28 cellular contexts compared by ENCODE assay signal in genomic region chr2:24494415-24494814, GRCh38. TPM values are rescaled to one million over a fixed set of nuclear protein-coding genes. Genes with fewer than 3 reads are reported as not detected.
DNase-seq lines count a peak whose midpoint lies in the region; ATAC-seq, FAIRE-seq and TF ChIP-seq lines count a peak whose summit lies in the region.
"Had no signal": no experiment of that assay in that cellular context is flagged by ENCODE, and none has a peak within 500 bp of the region (broad histone marks: within the 10 kb centered on the region; RNA-seq: fewer than 3 reads in every experiment).

No MANE protein-coding gene starts in this region.

- ATAC-seq in K562, result no peak
- no peak for ATAC-seq in gastrocnemius medialis
- no peak for ATAC-seq in HG02870 (IDR thresholded peaks at IDR 0.05; ENCODE audit: unreplicated experiment)
- ATAC-seq: A549; activated T-cell treated with anti-CD3 and anti-CD28 coated beads, Interleukin-2, amount 50 U/mL, for 72 hours; HepG2; lower lobe of right lung; PC-3; SK-N-SH treated with all-trans-retinoic acid at 6 μM for 48 hours; stimulated activated naive CD8-positive, alpha-beta T cell treated with anti-CD3 and anti-CD28 coated beads, Interleukin-15, Interleukin-2, amounts not matched to agents 100 U/mL and 50 U/mL, for 24 hours had no signal

- TF ChIP-seq EP300 in K562 (IDR thresholded peaks at IDR 0.05; ENCODE audit: low read length), result no peak

- H3K79me2 ChIP-seq in K562 (ENCODE audit: control insufficient read depth, insufficient read depth, low read length) (peaks cover 80% of the 10 kb centered on the region), mesendoderm (ENCODE audit: control insufficient read depth, insufficient read depth, low read length) (peaks cover 9% of the 10 kb centered on the region)

- H3K4me2 ChIP-seq in K562 (ENCODE audit: insufficient read depth, low read length), result peak overlapping the region; percentile 40
- H3K4me2 ChIP-seq in mesendoderm (ENCODE audit: low read length), result no peak overlapping the region
- H3K4me2 ChIP-seq: A549 had no signal

- H3K23ac ChIP-seq in mesendoderm (ENCODE audit: low read length), result peak overlapping the region; percentile 48

- TF ChIP-seq RAD21 in K562 (CRISPR knock-in tag; conservative IDR thresholded peaks at IDR 0.05 in 1 of 2, IDR thresholded peaks at IDR 0.05 in 1 of 2), result no peak

- no peak overlapping the region for H2BK120ac ChIP-seq in mesendoderm (ENCODE audit: low read depth, low read length)

- no peak overlapping the region for H3K18ac ChIP-seq in mesendoderm (ENCODE audit: low read length)

- no peak overlapping the region for H2BK5ac ChIP-seq in mesendoderm (ENCODE audit: low read length)

- H2AK5ac ChIP-seq in mesendoderm (ENCODE audit: low read length), result no peak overlapping the region

- TF ChIP-seq POLR2A in K562 (conservative IDR thresholded peaks at IDR 0.05) (no peak), gastrocnemius medialis (IDR thresholded peaks at IDR 0.05) (no peak)

- WGBS in K562 (ENCODE audit: insufficient coverage, low coverage, missing lambda C conversion rate), result 14% methylated on average over 7 of the region's 7 CpGs
- WGBS in mesendoderm (ENCODE audit: extremely low coverage, insufficient coverage, low lambda C conversion rate), result no CpG with 5 or more reads among the region's 7 CpGs

- H2AFZ ChIP-seq in K562 (ENCODE audit: low read depth, low read length), result no peak overlapping the region
- H2AFZ ChIP-seq: parathyroid adenoma had no signal

- H3K4ac ChIP-seq in mesendoderm (ENCODE audit: low read depth, low read length), result no peak overlapping the region

- no peaks in the 10 kb centered on the region for H3K27me3 ChIP-seq in K562 (ENCODE audit: control insufficient read depth in 2 of 2, insufficient read depth in 2 of 2, low read length in 2 of 2)
- H3K27me3 ChIP-seq in mesendoderm (ENCODE audit: insufficient read depth, low read length, poor library complexity), result no peaks in the 10 kb centered on the region
- no peaks in the 10 kb centered on the region for H3K27me3 ChIP-seq in gastrocnemius medialis

- peaks cover 6% of the 10 kb centered on the region for H4K20me1 ChIP-seq in K562 (replicated peaks; ENCODE audit: control insufficient read depth, insufficient read depth, low read length)

- no peak for FAIRE-seq in K562 (lab: Jason Lieb, UNC)
- FAIRE-seq: A549, GM12891, HepG2, small intestine had no signal

- POLR2A ChIA-PET in K562 (lab: Yijun Ruan, JAX), result interaction anchor here (1.0 to 5.9 kb wide), 2 partner anchors 9 to 13 kb away, joined by 3 to 33 read pairs; no protein-coding TSS in a partner anchor

- no peaks in the 10 kb centered on the region for H3K36me3 ChIP-seq in K562 (ENCODE audit: control insufficient read depth, insufficient read depth, low read length)
- no peaks in the 10 kb centered on the region for H3K36me3 ChIP-seq in mesendoderm (ENCODE audit: control insufficient read depth, insufficient read depth, low read length)
- H3K36me3 ChIP-seq in gastrocnemius medialis, result no peaks in the 10 kb centered on the region
- H3K36me3 ChIP-seq: HAP-1, lower lobe of right lung had no signal

- in situ Hi-C loops in K562 (cut with MboI) (loop anchor here (5.0 kb wide), 1 partner anchor 303 kb away; no protein-coding TSS in a partner anchor), gastrocnemius medialis (cut with MboI; ENCODE audit: low sequenced_read_pairs in 4 of 4) (no loop called here)

- no peak overlapping the region for H3K56ac ChIP-seq in mesendoderm (ENCODE audit: low read length)

- H3K79me1 ChIP-seq in mesendoderm (ENCODE audit: low read length), result peaks cover 10% of the 10 kb centered on the region

- no TSS peak for BruUV-seq in K562 (replicated peaks; lab: Mats Ljungman, UMichigan)

- H3K9me1 ChIP-seq in K562 (ENCODE audit: control insufficient read depth, insufficient read depth, low read length), result no peaks in the 10 kb centered on the region

- no peak overlapping the region for H3K4me3 ChIP-seq in K562
- no peak overlapping the region for H3K4me3 ChIP-seq in mesendoderm (ENCODE audit: low read length)
- peak overlapping the region in 2 of 4 donors; percentile 71 to 83 for H3K4me3 ChIP-seq in gastrocnemius medialis
- H3K4me3 ChIP-seq: A549, HAP-1, lower lobe of right lung had no signal

- CTCF ChIA-PET in K562 (lab: Yijun Ruan, JAX; ENCODE audit: low intra/inter-chr PET ratio), result no interaction called here

- no peak overlapping the region for H4K8ac ChIP-seq in mesendoderm (ENCODE audit: low read depth, low read length)

- H3K4me1 ChIP-seq in K562 (replicated peaks in 1 of 2; ENCODE audit: control insufficient read depth in 2 of 2, insufficient read depth in 2 of 2, low read length in 2 of 2) (peaks cover 16 to 49% of the 10 kb centered on the region in 2 experiments), mesendoderm (ENCODE audit: control insufficient read depth, low read depth, low read length) (peaks cover 4% of the 10 kb centered on the region), gastrocnemius medialis (peaks cover 66 to 69% of the 10 kb centered on the region in 2 donors)

- DNase-seq in NCI-H2227 (lab: John Stamatoyannopoulos, UW; ENCODE audit: unreplicated experiment) (peak; percentile 20), NCI-H2227 treated with DMSO at 0.1 percent for 48 hours (lab: John Stamatoyannopoulos, UW) (no peak), K562 (ENCODE audit: extremely low read depth in 1 of 4, low spot score in 3 of 4) (peak in 2 of 4 experiments; percentile 22 to 44), mesendoderm (no peak), gastrocnemius medialis (no peak), cortex of kidney (lab: John Stamatoyannopoulos, UW) (no peak)
- DNase-seq in stimulated activated CD8-positive, alpha-beta memory T cell treated with anti-CD3 and anti-CD28 coated beads, Interleukin-4, amount 100 ng/mL, for 48 hours, result no peak
- DNase-seq: activated CD4-positive, alpha-beta T cell treated with anti-CD3 and anti-CD28 coated beads, Interleukin-2, amount 50 U/mL, for 4 hours; activated naive CD4-positive, alpha-beta T cell; activated T-cell treated with anti-CD3 and anti-CD28 coated beads, Interleukin-2, amount 50 U/mL, for 72 hours; DMS153; foreskin melanocyte; hippocampal formation; lower lobe of right lung; NCI-H1436; NCI-H2107; NCI-H510A treated with DMSO at 0.1 percent for 48 hours; nephron progenitor cell; PC-3; small intestine; stimulated activated naive CD8-positive, alpha-beta T cell treated with anti-CD3 and anti-CD28 coated beads, Interleukin-15, Interleukin-2, amounts not matched to agents 100 U/mL and 50 U/mL, for 24 hours had no signal

- H3K27ac ChIP-seq in K562 (ENCODE audit: extremely low read depth, low read depth, low read length) (no peak overlapping the region), mesendoderm (ENCODE audit: low read depth, low read length) (no peak overlapping the region), gastrocnemius medialis (peak overlapping the region; percentile 87 to 97 (median 95))
- H3K27ac ChIP-seq: A549, lower lobe of right lung, parathyroid adenoma had no signal

- H3K9ac ChIP-seq in K562 (ENCODE audit: insufficient read depth in 1 of 2, low read depth in 2 of 2, low read length in 2 of 2) (no peak overlapping the region), mesendoderm (ENCODE audit: low read length) (no peak overlapping the region)
- H3K9ac ChIP-seq: parathyroid adenoma had no signal

- H2BK15ac ChIP-seq in mesendoderm (replicated peaks; ENCODE audit: low read depth), result no peak overlapping the region

- TF ChIP-seq CTCF in K562 (IDR thresholded peaks at IDR 0.05 in 2 of 3, conservative IDR thresholded peaks at IDR 0.05 in 1 of 3; ENCODE audit: insufficient read depth in 2 of 3, low read depth in 1 of 3, low read length in 3 of 3) (no peak), gastrocnemius medialis (IDR thresholded peaks at IDR 0.05 in 4 of 5, conservative IDR thresholded peaks at IDR 0.05 in 1 of 5) (no peak)

- no peaks in the 10 kb centered on the region for H3K9me3 ChIP-seq in K562 (replicated peaks; ENCODE audit: control insufficient read depth, insufficient read depth, low read depth, low read length)
- H3K9me3 ChIP-seq in gastrocnemius medialis, result no peaks in the 10 kb centered on the region
- H3K9me3 ChIP-seq: A549, HAP-1, lower lobe of right lung had no signal

- H4K5ac ChIP-seq in mesendoderm (ENCODE audit: low read length), result no peak overlapping the region

- intact Hi-C loops in K562 (cut with micrococcal nuclease), result loop anchor here (5.0 kb wide), 3 partner anchors 37 to 333 kb away; no protein-coding TSS in a partner anchor
- intact Hi-C loops in gastrocnemius medialis (cut with DNase I; ENCODE audit: low total_unique reads), result loop anchor here (5.0 kb wide), 1 partner anchor 243 kb away; no protein-coding TSS in a partner anchor

TF ChIP-seq in K562, 482 proteins besides CTCF, POLR2A, EP300 and RAD21 (continues in another document):
- TF ChIP-seq C11orf30 (IDR thresholded peaks at IDR 0.05; ENCODE audit: low read depth) (peak; percentile 55; the same call in 1 of the 2 replicates), NFATC3 (IDR thresholded peaks at IDR 0.05) (no peak), ZNF75A (CRISPR knock-in tag; IDR thresholded peaks at IDR 0.05) (no peak), GATA2 (CRISPR knock-in tag; IDR thresholded peaks at IDR 0.05) (no peak), PTBP1 (IDR thresholded peaks at IDR 0.05; ENCODE audit: low read depth, low read length) (no peak)

RNA-seq across cellular contexts. Expression of gene NCOA1, which starts 3.4 kb away (rescaled TPM):
- 51.3 and 140 TPM in 2 replicates for total RNA-seq in K562 (2011; cell fraction: chromatin; rRNA removed; ENCODE audit: low replicate concordance)
- 21.5 and 31.2 TPM in 2 replicates for total RNA-seq in K562 (2011; cell fraction: nucleolus; rRNA removed)
- 55.1 and 80.0 TPM in 2 replicates for total RNA-seq in K562 (2011; cell fraction: nucleoplasm; rRNA removed)
- 8.3 and 12.2 TPM in 2 replicates for total RNA-seq in K562 (2014; rRNA removed)
- total RNA-seq in K562 (2014; rRNA removed; fragmentation: Illumina TruSeq; extraction: Trizol), result 19.4 and 20.3 TPM in 2 replicates
- 19.9 TPM in 2 replicates for total RNA-seq in K562 (2015; rRNA removed; fragmentation: Illumina TruSeq; extraction: Trizol)
- total RNA-seq in K562 (2021), result 16.2 and 17.0 TPM in 2 replicates
- polyA plus RNA-seq in K562 (2011; rRNA removed), result 22.2 and 25.7 TPM in 2 replicates
- 12.8 and 15.5 TPM in 2 replicates for polyA plus RNA-seq in K562 (2011; cell fraction: cytosol; rRNA removed)
- 23.6 and 27.1 TPM in 2 replicates for polyA plus RNA-seq in K562 (2011; cell fraction: nucleus; rRNA removed)
- 12.6 and 12.9 TPM in 2 replicates for polyA plus RNA-seq in K562 (2012)
- polyA plus RNA-seq in K562 (2014; fragmentation: Illumina TruSeq; extraction: Trizol), result 17.4 and 19.7 TPM in 2 replicates
- 1 to 10 TPM; 4.9 to 6.2 TPM for polyA plus RNA-seq in K562 (2014; fragmentation: Nextera tagmentation; extraction: Ambion mirVana)
- polyA plus RNA-seq in K562 (2014; rRNA removed), result 9.4 and 10.8 TPM in 2 replicates
- polyA minus RNA-seq in K562 (2011; rRNA and poly(A)+ RNA removed), result 67.5 and 67.7 TPM in 2 replicates
- 14.5 and 23.9 TPM in 2 replicates for polyA minus RNA-seq in K562 (2011; cell fraction: cytosol; rRNA and poly(A)+ RNA removed)
- 40.3 and 55.5 TPM in 2 replicates for polyA minus RNA-seq in K562 (2011; cell fraction: nucleus; rRNA and poly(A)+ RNA removed)
- 11.2 TPM for polyA plus RNA-seq in mesendoderm (2013, experiment 1 of 2)
- 10.6 TPM for polyA plus RNA-seq in mesendoderm (2013, experiment 2 of 2)
- total RNA-seq in gastrocnemius medialis, result 10 to 100 TPM; 33.9 to 91.2 (median 60.1) TPM

Comparison
In these comparisons a context has a peak if more than half of its experiments do, and no peak if none do; other contexts are left out.
1. H3K27ac ChIP-seq: peak in gastrocnemius medialis (4 of 4); none in K562 (single experiment) and mesendoderm (single experiment).